In the genomic region with DNA sequence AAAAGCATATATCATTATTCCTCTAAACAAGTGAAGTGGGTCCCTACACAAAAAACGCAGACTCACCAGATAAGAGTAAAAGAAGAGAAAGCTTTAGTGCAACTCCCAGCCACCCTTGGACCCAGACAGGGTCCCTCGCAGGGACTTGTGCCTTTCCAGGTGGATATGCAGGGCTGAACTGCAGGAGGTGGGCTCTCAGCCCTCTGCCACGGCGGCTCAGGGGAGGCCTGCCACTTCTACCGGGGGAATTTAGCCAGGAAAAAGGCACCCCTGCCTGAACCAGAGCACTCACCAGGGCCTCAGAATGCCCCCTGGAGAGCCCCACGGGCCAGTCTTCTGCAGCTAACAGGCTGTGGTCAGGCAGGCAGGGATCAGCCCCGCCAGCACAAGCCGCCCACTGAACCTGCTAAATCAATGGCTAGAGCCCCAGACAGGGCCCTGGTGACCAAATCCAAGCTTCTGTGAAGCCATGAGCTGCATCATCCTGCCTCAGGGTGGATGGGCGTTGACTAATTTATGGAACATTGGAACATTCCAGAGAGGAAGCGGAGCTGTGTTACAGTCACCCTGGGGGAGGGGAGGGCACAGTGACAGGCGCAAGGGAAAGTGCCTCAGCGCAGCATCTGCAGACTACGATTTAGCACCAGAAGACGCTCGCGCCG, we compare ENCODE assay signal across 1 cellular context.
TF ChIP-seq lines count a peak whose summit lies in the region.

No MANE protein-coding gene starts in this region.

TF ChIP-seq in GM23338, 12 proteins besides CTCF, POLR2A, EP300 and RAD21 (continued from another document):
- TF ChIP-seq, protein P1, sequence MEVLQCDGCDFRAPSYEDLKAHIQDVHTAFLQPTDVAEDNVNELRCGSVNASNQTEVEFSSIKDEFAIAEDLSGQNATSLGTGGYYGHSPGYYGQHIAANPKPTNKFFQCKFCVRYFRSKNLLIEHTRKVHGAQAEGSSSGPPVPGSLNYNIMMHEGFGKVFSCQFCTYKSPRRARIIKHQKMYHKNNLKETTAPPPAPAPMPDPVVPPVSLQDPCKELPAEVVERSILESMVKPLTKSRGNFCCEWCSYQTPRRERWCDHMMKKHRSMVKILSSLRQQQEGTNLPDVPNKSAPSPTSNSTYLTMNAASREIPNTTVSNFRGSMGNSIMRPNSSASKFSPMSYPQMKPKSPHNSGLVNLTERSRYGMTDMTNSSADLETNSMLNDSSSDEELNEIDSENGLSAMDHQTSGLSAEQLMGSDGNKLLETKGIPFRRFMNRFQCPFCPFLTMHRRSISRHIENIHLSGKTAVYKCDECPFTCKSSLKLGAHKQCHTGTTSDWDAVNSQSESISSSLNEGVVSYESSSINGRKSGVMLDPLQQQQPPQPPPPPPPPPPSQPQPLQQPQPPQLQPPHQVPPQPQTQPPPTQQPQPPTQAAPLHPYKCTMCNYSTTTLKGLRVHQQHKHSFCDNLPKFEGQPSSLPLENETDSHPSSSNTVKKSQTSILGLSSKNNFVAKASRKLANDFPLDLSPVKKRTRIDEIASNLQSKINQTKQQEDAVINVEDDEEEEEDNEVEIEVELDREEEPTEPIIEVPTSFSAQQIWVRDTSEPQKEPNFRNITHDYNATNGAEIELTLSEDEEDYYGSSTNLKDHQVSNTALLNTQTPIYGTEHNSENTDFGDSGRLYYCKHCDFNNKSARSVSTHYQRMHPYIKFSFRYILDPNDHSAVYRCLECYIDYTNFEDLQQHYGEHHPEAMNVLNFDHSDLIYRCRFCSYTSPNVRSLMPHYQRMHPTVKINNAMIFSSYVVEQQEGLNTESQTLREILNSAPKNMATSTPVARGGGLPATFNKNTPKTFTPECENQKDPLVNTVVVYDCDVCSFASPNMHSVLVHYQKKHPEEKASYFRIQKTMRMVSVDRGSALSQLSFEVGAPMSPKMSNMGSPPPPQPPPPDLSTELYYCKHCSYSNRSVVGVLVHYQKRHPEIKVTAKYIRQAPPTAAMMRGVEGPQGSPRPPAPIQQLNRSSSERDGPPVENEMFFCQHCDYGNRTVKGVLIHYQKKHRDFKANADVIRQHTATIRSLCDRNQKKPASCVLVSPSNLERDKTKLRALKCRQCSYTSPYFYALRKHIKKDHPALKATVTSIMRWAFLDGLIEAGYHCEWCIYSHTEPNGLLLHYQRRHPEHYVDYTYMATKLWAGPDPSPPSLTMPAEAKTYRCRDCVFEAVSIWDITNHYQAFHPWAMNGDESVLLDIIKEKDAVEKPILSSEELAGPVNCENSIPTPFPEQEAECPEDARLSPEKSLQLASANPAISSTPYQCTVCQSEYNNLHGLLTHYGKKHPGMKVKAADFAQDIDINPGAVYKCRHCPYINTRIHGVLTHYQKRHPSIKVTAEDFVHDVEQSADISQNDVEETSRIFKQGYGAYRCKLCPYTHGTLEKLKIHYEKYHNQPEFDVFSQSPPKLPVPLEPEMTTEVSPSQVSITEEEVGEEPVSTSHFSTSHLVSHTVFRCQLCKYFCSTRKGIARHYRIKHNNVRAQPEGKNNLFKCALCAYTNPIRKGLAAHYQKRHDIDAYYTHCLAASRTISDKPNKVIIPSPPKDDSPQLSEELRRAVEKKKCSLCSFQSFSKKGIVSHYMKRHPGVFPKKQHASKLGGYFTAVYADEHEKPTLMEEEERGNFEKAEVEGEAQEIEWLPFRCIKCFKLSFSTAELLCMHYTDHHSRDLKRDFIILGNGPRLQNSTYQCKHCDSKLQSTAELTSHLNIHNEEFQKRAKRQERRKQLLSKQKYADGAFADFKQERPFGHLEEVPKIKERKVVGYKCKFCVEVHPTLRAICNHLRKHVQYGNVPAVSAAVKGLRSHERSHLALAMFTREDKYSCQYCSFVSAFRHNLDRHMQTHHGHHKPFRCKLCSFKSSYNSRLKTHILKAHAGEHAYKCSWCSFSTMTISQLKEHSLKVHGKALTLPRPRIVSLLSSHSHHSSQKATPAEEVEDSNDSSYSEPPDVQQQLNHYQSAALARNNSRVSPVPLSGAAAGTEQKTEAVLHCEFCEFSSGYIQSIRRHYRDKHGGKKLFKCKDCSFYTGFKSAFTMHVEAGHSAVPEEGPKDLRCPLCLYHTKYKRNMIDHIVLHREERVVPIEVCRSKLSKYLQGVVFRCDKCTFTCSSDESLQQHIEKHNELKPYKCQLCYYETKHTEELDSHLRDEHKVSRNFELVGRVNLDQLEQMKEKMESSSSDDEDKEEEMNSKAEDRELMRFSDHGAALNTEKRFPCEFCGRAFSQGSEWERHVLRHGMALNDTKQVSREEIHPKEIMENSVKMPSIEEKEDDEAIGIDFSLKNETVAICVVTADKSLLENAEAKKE (CRISPR knock-in tag; IDR thresholded peaks at IDR 0.05) = no peak
- TF ChIP-seq, protein P2, sequence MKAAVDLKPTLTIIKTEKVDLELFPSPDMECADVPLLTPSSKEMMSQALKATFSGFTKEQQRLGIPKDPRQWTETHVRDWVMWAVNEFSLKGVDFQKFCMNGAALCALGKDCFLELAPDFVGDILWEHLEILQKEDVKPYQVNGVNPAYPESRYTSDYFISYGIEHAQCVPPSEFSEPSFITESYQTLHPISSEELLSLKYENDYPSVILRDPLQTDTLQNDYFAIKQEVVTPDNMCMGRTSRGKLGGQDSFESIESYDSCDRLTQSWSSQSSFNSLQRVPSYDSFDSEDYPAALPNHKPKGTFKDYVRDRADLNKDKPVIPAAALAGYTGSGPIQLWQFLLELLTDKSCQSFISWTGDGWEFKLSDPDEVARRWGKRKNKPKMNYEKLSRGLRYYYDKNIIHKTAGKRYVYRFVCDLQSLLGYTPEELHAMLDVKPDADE (IDR thresholded peaks at IDR 0.05) = no peak
- TF ChIP-seq POLR2AphosphoS5 (IDR thresholded peaks at IDR 0.05; ENCODE audit: low read depth) = no peak
